Comparison of ENCODE assay signal across 15 cellular contexts in the genomic region with DNA sequence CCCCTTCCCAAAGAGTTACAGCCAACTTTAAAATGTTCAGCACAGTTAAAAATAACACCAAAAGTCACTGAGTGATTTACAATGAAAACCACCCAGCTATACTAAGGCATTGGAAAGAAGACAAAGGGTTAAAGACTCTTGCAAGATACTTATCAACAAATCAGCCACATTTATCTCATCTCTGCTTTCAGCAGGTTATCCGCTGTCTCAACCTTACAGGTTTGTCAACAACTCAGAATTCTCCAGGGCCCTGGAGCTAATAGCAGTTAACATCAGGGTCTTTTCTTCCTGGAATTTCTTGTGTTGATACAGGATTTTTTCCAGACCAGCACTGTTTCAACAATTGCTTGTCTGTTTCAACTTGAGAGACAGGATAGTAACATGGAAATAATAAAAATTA. TPM values are rescaled to one million over a fixed set of nuclear protein-coding genes. Genes with fewer than 3 reads are reported as not detected.
A peak's percentile ranks its signal among the peaks of the same experiment; 100 is the strongest.
DNase-seq lines count a peak whose midpoint lies in the region; ATAC-seq and TF ChIP-seq lines count a peak whose summit lies in the region.
"Had no signal": no experiment of that assay in that cellular context is flagged by ENCODE, and none has a peak within 500 bp of the region (broad histone marks: within the 10 kb centered on the region; RNA-seq: fewer than 3 reads in every experiment).

No MANE protein-coding gene starts in this region.

- no peak for DNase-seq in Calu3
- DNase-seq in chondrocyte (ENCODE audit: low spot score): no peak
- DNase-seq in head of caudate nucleus: no peak
- DNase-seq in activated CD4-positive, alpha-beta T cell treated with anti-CD3 and anti-CD28 coated beads for 48 hours: no peak
- DNase-seq in mesenteric fat pad (ENCODE audit: low spot score): no peak
- DNase-seq: activated CD8-positive, alpha-beta T cell treated with anti-CD3 and anti-CD28 coated beads for 36 hours; dorsolateral prefrontal cortex; Kasumi-1; psoas muscle; SIG-M5 had no signal

- peak overlapping the region; percentile 82 for H3K27ac ChIP-seq in HUES64 (ENCODE audit: low read depth, low read length)
- peak overlapping the region; percentile 88 for H3K27ac ChIP-seq in mesodermal cell (ENCODE audit: low read depth, low read length, severe bottlenecking)
- H3K27ac ChIP-seq: ascending aorta, psoas muscle, suprapubic skin had no signal

- H3K9ac ChIP-seq in HUES64 (ENCODE audit: low read depth, low read length): peak overlapping the region; percentile 44

- H3K36me3 Mint-ChIP-seq in Calu3 (ENCODE audit: insufficient read depth, unreplicated experiment): peaks cover 65% of the 10 kb centered on the region
- H3K36me3 Mint-ChIP-seq in chondrocyte (ENCODE audit: low read depth): no peaks in the 10 kb centered on the region

- TF ChIP-seq CTCF in Calu3 (IDR thresholded peaks at IDR 0.05; ENCODE audit: unreplicated experiment) (no peak), chondrocyte (IDR thresholded peaks at IDR 0.05) (no peak)

- H3K9me3 ChIP-seq in HUES64 (ENCODE audit: insufficient read depth, low read depth, low read length) (no peaks in the 10 kb centered on the region), mesodermal cell (ENCODE audit: control insufficient read depth, low read length) (no peaks in the 10 kb centered on the region)
- H3K9me3 ChIP-seq: ascending aorta, psoas muscle, suprapubic skin had no signal

- H3K27ac Mint-ChIP-seq in Calu3 (ENCODE audit: unreplicated experiment) (peak overlapping the region; percentile 82), chondrocyte (ENCODE audit: unreplicated experiment) (peak overlapping the region; percentile 54)
- H3K27ac Mint-ChIP-seq: activated CD8-positive, alpha-beta T cell treated with anti-CD3 and anti-CD28 coated beads for 36 hours had no signal

- no peaks in the 10 kb centered on the region for H3K36me3 ChIP-seq in HUES64 (ENCODE audit: insufficient read depth, low read length)
- no peaks in the 10 kb centered on the region for H3K36me3 ChIP-seq in mesodermal cell (ENCODE audit: control insufficient read depth, insufficient read depth, low read length)
- H3K36me3 ChIP-seq: ascending aorta, suprapubic skin had no signal

- H3K4me3 ChIP-seq in HUES64 (ENCODE audit: low read length) (peak overlapping the region; percentile 32; the same call in 1 of the 2 replicates), mesodermal cell (ENCODE audit: extremely low read depth, insufficient read depth, low read length, poor library complexity, severe bottlenecking) (peak overlapping the region; percentile 12)
- H3K4me3 ChIP-seq: ascending aorta, psoas muscle, suprapubic skin had no signal

- CTCF ChIA-PET in Calu3 (lab: Charles Lee): interaction anchor here (1.3 to 1.5 kb wide), 2 partner anchors 26 to 138 kb away, joined by 3 to 5 read pairs; a partner anchor contains a TSS

- BruUV-seq in Calu3 (replicated peaks; lab: Mats Ljungman, UMichigan): no TSS peak

- H3K27me3 Mint-ChIP-seq in Calu3 (ENCODE audit: unreplicated experiment): no peaks in the 10 kb centered on the region
- peaks cover 19% of the 10 kb centered on the region for H3K27me3 Mint-ChIP-seq in chondrocyte (ENCODE audit: low read depth)

- H3K4me3 Mint-ChIP-seq in Calu3 (ENCODE audit: low read depth, unreplicated experiment): peak overlapping the region; percentile 87
- H3K4me3 Mint-ChIP-seq in chondrocyte (ENCODE audit: unreplicated experiment): no peak overlapping the region
- H3K4me3 Mint-ChIP-seq: activated CD8-positive, alpha-beta T cell treated with anti-CD3 and anti-CD28 coated beads for 36 hours had no signal

- H3K27me3 ChIP-seq in HUES64 (ENCODE audit: insufficient read depth, low read length): peaks cover 11% of the 10 kb centered on the region
- H3K27me3 ChIP-seq: suprapubic skin had no signal

- 29% methylated on average over 1 of the region's 1 CpG for WGBS in HUES64
- 0% methylated on average over 1 of the region's 1 CpG for WGBS in mesodermal cell (ENCODE audit: insufficient coverage in 2 of 2), 2 experiments

- H3K4me1 Mint-ChIP-seq in Calu3 (ENCODE audit: low read depth, unreplicated experiment) (peaks cover 49% of the 10 kb centered on the region), chondrocyte (ENCODE audit: low read depth) (peaks cover 43% of the 10 kb centered on the region)

- H3K9me3 Mint-ChIP-seq in Calu3 (ENCODE audit: low read depth, unreplicated experiment) (no peaks in the 10 kb centered on the region), chondrocyte (ENCODE audit: low read depth) (no peaks in the 10 kb centered on the region)
- H3K9me3 Mint-ChIP-seq: activated CD8-positive, alpha-beta T cell treated with anti-CD3 and anti-CD28 coated beads for 36 hours had no signal

- H3K4me1 ChIP-seq in HUES64 (ENCODE audit: insufficient read depth, low read length) (peaks cover 57% of the 10 kb centered on the region), mesodermal cell (ENCODE audit: control insufficient read depth, insufficient read depth, low read length, poor library complexity, severe bottlenecking) (peaks cover 26% of the 10 kb centered on the region)
- H3K4me1 ChIP-seq: psoas muscle had no signal

- intact Hi-C loops in Calu3 (cut with micrococcal nuclease; ENCODE audit: unreplicated experiment) (no loop called here), head of caudate nucleus (cut with DNase I) (no loop called here)

- ATAC-seq in GM21723 (IDR thresholded peaks at IDR 0.05; ENCODE audit: unreplicated experiment): no peak
- ATAC-seq: activated CD8-positive, alpha-beta T cell treated with anti-CD3 and anti-CD28 coated beads for 36 hours had no signal

RNA-seq across cellular contexts. Expression of a gene that starts 3.6 kb away (rescaled TPM):
- total RNA-seq in Calu3 (2022) (54.2 and 61.1 TPM in 2 replicates), chondrocyte (2.1 to 5.8 TPM (median 5.3 TPM) in 3 replicates), mesenteric fat pad (1.00 TPM)
- 14.3 TPM for polyA plus RNA-seq in HUES64 (2013, experiment 1 of 2)
- polyA plus RNA-seq in HUES64 (2013, experiment 2 of 2): 13.4 TPM
- polyA plus RNA-seq in mesodermal cell (2013, experiment 1 of 2): 49.7 TPM
- 73.1 TPM for polyA plus RNA-seq in mesodermal cell (2013, experiment 2 of 2)
- total RNA-seq: ascending aorta had no signal
